Comparison of ENCODE assay signal across 41 cellular contexts in genomic region chr2:187431911-187432310, GRCh38. TPM values are rescaled to one million over a fixed set of nuclear protein-coding genes. Genes with fewer than 3 reads are reported as not detected.
"Had no signal": no experiment of that assay in that cellular context is flagged by ENCODE, and none has a peak within 500 bp of the region (broad histone marks: within the 10 kb centered on the region; RNA-seq: fewer than 3 reads in every experiment).

No MANE protein-coding gene starts in this region.

- H3K36me3 ChIP-seq: Peyer's patch, SJSA1 had no signal

- H3K4me2 ChIP-seq: KMS-11, SK-N-SH had no signal

- H3K27me3 ChIP-seq: body of pancreas, Peyer's patch, SJSA1 had no signal

- H3K27me3 Mint-ChIP-seq: activated CD4-positive, alpha-beta memory T cell treated with anti-CD3 and anti-CD28 coated beads, Interleukin-2, amount 10 ng/mL, durations not matched to agents 7 days and 5 days; activated CD8-positive, alpha-beta memory T cell treated with anti-CD3 and anti-CD28 coated beads, Interleukin-2, amount 10 ng/mL, durations not matched to agents 7 days and 5 days; activated naive CD8-positive, alpha-beta T cell treated with anti-CD3 and anti-CD28 coated beads for 36 hours; activated T-helper 17 cell treated with anti-CD3 and anti-CD28 coated beads, Interleukin-2, amount 50 U/mL, for 72 hours; T-cell had no signal

- ATAC-seq: activated CD8-positive, alpha-beta memory T cell treated with anti-CD3 and anti-CD28 coated beads, Interleukin-2, amount 10 ng/mL, durations not matched to agents 7 days and 5 days; activated T-cell treated with anti-CD3 and anti-CD28 coated beads, Interleukin-2, amount 50 U/mL, for 72 hours; activated T-helper 17 cell treated with anti-CD3 and anti-CD28 coated beads, Interleukin-2, amount 50 U/mL, for 72 hours; body of pancreas; PC-3; T-cell had no signal

- H3K27ac ChIP-seq: body of pancreas, KMS-11, Peyer's patch, SJSA1, VCaP had no signal

- H3K4me3 ChIP-seq: body of pancreas, Peyer's patch, SJSA1 had no signal

- FAIRE-seq: astrocyte, bronchial epithelial cell had no signal

- H3K4me1 Mint-ChIP-seq: activated CD4-positive, alpha-beta memory T cell treated with anti-CD3 and anti-CD28 coated beads, Interleukin-2, amount 10 ng/mL, durations not matched to agents 7 days and 5 days; activated CD8-positive, alpha-beta memory T cell treated with anti-CD3 and anti-CD28 coated beads, Interleukin-2, amount 10 ng/mL, durations not matched to agents 7 days and 5 days; activated T-helper 17 cell treated with anti-CD3 and anti-CD28 coated beads, Interleukin-2, amount 50 U/mL, for 72 hours; T-cell had no signal

- H3K4me3 Mint-ChIP-seq: activated CD4-positive, alpha-beta memory T cell treated with anti-CD3 and anti-CD28 coated beads, Interleukin-2, amount 10 ng/mL, durations not matched to agents 7 days and 5 days; activated CD8-positive, alpha-beta memory T cell treated with anti-CD3 and anti-CD28 coated beads, Interleukin-2, amount 10 ng/mL, durations not matched to agents 7 days and 5 days; activated naive CD8-positive, alpha-beta T cell treated with anti-CD3 and anti-CD28 coated beads for 36 hours; activated T-cell treated with anti-CD3 and anti-CD28 coated beads, Interleukin-2, amount 50 U/mL, for 72 hours; activated T-helper 17 cell treated with anti-CD3 and anti-CD28 coated beads, Interleukin-2, amount 50 U/mL, for 72 hours; T-cell had no signal

- H3K9ac ChIP-seq: KMS-11, SK-N-SH had no signal

- H3K9me3 Mint-ChIP-seq: activated CD4-positive, alpha-beta memory T cell treated with anti-CD3 and anti-CD28 coated beads, Interleukin-2, amount 10 ng/mL, durations not matched to agents 7 days and 5 days; activated T-helper 17 cell treated with anti-CD3 and anti-CD28 coated beads, Interleukin-2, amount 50 U/mL, for 72 hours; T-cell had no signal

- H3K4me1 ChIP-seq: body of pancreas, Peyer's patch had no signal

- H3K27ac Mint-ChIP-seq: activated CD4-positive, alpha-beta memory T cell treated with anti-CD3 and anti-CD28 coated beads, Interleukin-2, amount 10 ng/mL, durations not matched to agents 7 days and 5 days; activated CD8-positive, alpha-beta memory T cell treated with anti-CD3 and anti-CD28 coated beads, Interleukin-2, amount 10 ng/mL, durations not matched to agents 7 days and 5 days; activated naive CD8-positive, alpha-beta T cell treated with anti-CD3 and anti-CD28 coated beads for 36 hours; activated T-cell treated with anti-CD3 and anti-CD28 coated beads, Interleukin-2, amount 50 U/mL, for 72 hours; activated T-helper 17 cell treated with anti-CD3 and anti-CD28 coated beads, Interleukin-2, amount 50 U/mL, for 72 hours; T-cell had no signal

- H3K9me3 ChIP-seq: body of pancreas, Peyer's patch, SJSA1, SK-N-SH had no signal

- DNase-seq: activated CD4-positive, alpha-beta memory T cell treated with anti-CD3 and anti-CD28 coated beads, Interleukin-2, amount 10 ng/mL, durations not matched to agents 7 days and 5 days; activated CD4-positive, alpha-beta T cell treated with anti-CD3 and anti-CD28 coated beads for 1 hour; activated CD4-positive, alpha-beta T cell treated with anti-CD3 and anti-CD28 coated beads for 48 hours; activated CD4-positive, CD25-positive, alpha-beta regulatory T cell; activated CD8-positive, alpha-beta memory T cell treated with anti-CD3 and anti-CD28 coated beads for 24 hours; activated CD8-positive, alpha-beta memory T cell treated with anti-CD3 and anti-CD28 coated beads, Interleukin-2, amount 10 ng/mL, durations not matched to agents 7 days and 5 days; activated CD8-positive, alpha-beta memory T cell treated with anti-CD3 and anti-CD28 coated beads, Interleukin-2, amount 50 U/mL, for 48 hours; activated effector memory CD4-positive, alpha-beta T cell treated with anti-CD3 and anti-CD28 coated beads, Interleukin-2, amount 50 U/mL, for 16 hours; activated naive CD4-positive, alpha-beta T cell; activated naive CD4-positive, alpha-beta T cell treated with anti-CD3 and anti-CD28 coated beads, Interleukin-2, amount 50 U/mL, for 16 hours; activated naive CD8-positive, alpha-beta T cell treated with anti-CD3 and anti-CD28 coated beads for 36 hours; activated T-cell treated with anti-CD3 and anti-CD28 coated beads, Interleukin-2, amount 50 U/mL, for 72 hours; body of pancreas; caudate nucleus; cerebellar nuclear complex; MM.1S; MV-4-11; NCI-H1092; NCI-H1436 treated with DMSO at 0.1 percent for 48 hours; NCI-H187; NCI-H2029 treated with DMSO at 0.1 percent for 48 hours; NCI-H2107; NCI-H2171; NCI-H510A; NCI-H526; NCI-H748 treated with DMSO at 0.1 percent for 48 hours; NK-92 treated with Interleukin-12 subunit alpha and Interleukin-12 subunit beta, amount 100 ng/mL, for 24 hours; PC-3; Peyer's patch; RPMI8226; SHP77 treated with DMSO at 0.1 percent for 48 hours; SK-N-SH; T-cell; T-helper 2 cell; T-helper 9 cell had no signal

- H3K36me3 Mint-ChIP-seq: activated CD8-positive, alpha-beta memory T cell treated with anti-CD3 and anti-CD28 coated beads, Interleukin-2, amount 10 ng/mL, durations not matched to agents 7 days and 5 days; activated naive CD8-positive, alpha-beta T cell treated with anti-CD3 and anti-CD28 coated beads for 36 hours; T-cell had no signal

RNA-seq across cellular contexts. Expression of gene CALCRL, which starts 16.1 kb away (rescaled TPM):
- total RNA-seq: PC-3 had no signal
